ENCODE assay signal across 1 cellular context in the genomic region with DNA sequence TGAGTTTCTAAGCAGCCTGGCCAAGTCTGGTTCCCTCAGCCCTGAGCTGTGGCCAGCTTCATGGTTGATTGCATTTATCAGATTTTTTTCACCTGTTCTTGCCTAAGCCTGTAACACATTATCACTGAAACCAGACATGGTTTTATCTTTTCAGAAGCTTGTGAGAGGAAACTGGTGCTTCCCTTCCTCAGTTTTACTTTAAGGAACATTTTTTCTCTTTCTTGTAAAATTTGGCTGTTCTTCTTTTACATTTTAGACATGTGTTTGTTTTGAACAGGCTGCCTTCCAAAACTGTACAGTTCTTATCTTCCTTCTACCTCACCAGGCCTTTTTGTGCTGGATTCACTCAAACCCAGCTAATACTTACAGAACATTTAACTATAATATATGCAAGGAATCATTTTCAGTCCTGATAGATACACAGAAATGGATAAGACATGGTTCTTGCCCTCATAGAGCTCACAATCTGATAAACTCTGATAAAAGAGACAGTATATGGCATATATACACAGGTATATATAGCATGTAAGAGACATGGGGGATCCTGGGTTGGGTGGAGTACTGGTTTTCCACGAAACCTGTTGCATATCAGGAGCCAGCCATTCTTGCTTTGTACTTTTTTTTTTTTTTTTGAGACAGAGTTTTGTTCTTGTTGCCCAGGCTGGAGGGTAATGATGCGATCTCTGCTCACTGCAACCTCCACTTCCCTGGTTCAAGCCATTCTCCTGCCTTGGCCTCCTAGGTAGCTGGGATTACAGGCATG.
TF ChIP-seq lines count a peak whose summit lies in the region.

No MANE protein-coding gene starts in this region.

TF ChIP-seq in H1, 55 proteins besides CTCF, POLR2A, EP300 and RAD21:
- TF ChIP-seq SIX5 (IDR thresholded peaks at IDR 0.05; ENCODE audit: low read depth, low read length) = no peak
